In genomic region chr19:13262450-13262849, GRCh38 we compare ENCODE assay signal across 8 cellular contexts.
DNase-seq lines count a peak whose midpoint lies in the region; ATAC-seq, FAIRE-seq and TF ChIP-seq lines count a peak whose summit lies in the region.

No MANE protein-coding gene starts in this region.

- H2AFZ ChIP-seq in DND-41 (ENCODE audit: low read depth, low read length), result no peak overlapping the region

- H3K9me3 ChIP-seq in DND-41 (ENCODE audit: insufficient read depth, low read length, severe bottlenecking), result no peaks in the 10 kb centered on the region

- no peak overlapping the region for H3K27ac ChIP-seq in DND-41 (ENCODE audit: low read length)

- peak; percentile 23 for FAIRE-seq in HTR-8/SVneo (lab: Jason Lieb, UNC)

- ATAC-seq in DND-41 (ENCODE audit: insufficient read depth, low read depth) (peak; percentile 71; the same call in 1 of the 3 replicates), GM21529 (IDR thresholded peaks at IDR 0.05; ENCODE audit: unreplicated experiment) (no peak)

- H3K36me3 ChIP-seq in DND-41 (ENCODE audit: insufficient read depth, low read length), result no peaks in the 10 kb centered on the region

- DNase-seq in DND-41 (no peak), HTR-8/SVneo (ENCODE audit: insufficient read length, low spot score) (peak; percentile 71), SKM-1 treated with dmso at 0.1 percent for 144 hours (lab: John Stamatoyannopoulos, UW; ENCODE audit: unreplicated experiment) (peak; percentile 48), fibroblast of pulmonary artery (ENCODE audit: low read depth) (peak; percentile 75), pons (ENCODE audit: low spot score) (peak; percentile 46), NCI-H1048 (lab: John Stamatoyannopoulos, UW) (no peak)
- no peak for DNase-seq in activated CD4-positive, alpha-beta T cell treated with anti-CD3 and anti-CD28 coated beads for 1 hour

- H3K79me2 ChIP-seq in DND-41 (ENCODE audit: insufficient read depth, low read length), result no peaks in the 10 kb centered on the region

- H4K20me1 ChIP-seq in DND-41 (ENCODE audit: insufficient read depth, low read length), result no peaks in the 10 kb centered on the region

- H3K4me1 ChIP-seq in DND-41 (ENCODE audit: insufficient read depth, low read length), result no peaks in the 10 kb centered on the region

- TF ChIP-seq CTCF in DND-41 (IDR thresholded peaks at IDR 0.05; ENCODE audit: borderline replicate concordance, extremely low read depth, low read length, poor library complexity, severe bottlenecking), result peak; percentile 72
- TF ChIP-seq CTCF in fibroblast of pulmonary artery (IDR thresholded peaks at IDR 0.05; ENCODE audit: low read length, missing control alignments), result peak; percentile 53

- H3K4me2 ChIP-seq in DND-41 (ENCODE audit: insufficient read depth, low read length), result no peak overlapping the region

- H3K4me3 ChIP-seq in DND-41 (ENCODE audit: low read depth in 1 of 2, low read length in 2 of 2), result no peak overlapping the region
- no peak overlapping the region for H3K4me3 ChIP-seq in fibroblast of pulmonary artery (replicated peaks; ENCODE audit: low read depth, low read length)

- no peak overlapping the region for H3K9ac ChIP-seq in DND-41 (ENCODE audit: low read depth, low read length)

- no peaks in the 10 kb centered on the region for H3K27me3 ChIP-seq in DND-41 (ENCODE audit: insufficient read depth, low read length, poor library complexity)

Comparison
In these comparisons a context has a peak if more than half of its experiments do, and no peak if none do; other contexts are left out.
1. DNase-seq: peak in HTR-8/SVneo (single experiment), SKM-1 treated with dmso at 0.1 percent for 144 hours (single experiment), fibroblast of pulmonary artery (single experiment) and pons (single experiment); none in DND-41 (single experiment), activated CD4-positive, alpha-beta T cell treated with anti-CD3 and anti-CD28 coated beads for 1 hour (single experiment) and NCI-H1048 (single experiment).